Comparison of ENCODE assay signal across 2 cellular contexts in the genomic region with DNA sequence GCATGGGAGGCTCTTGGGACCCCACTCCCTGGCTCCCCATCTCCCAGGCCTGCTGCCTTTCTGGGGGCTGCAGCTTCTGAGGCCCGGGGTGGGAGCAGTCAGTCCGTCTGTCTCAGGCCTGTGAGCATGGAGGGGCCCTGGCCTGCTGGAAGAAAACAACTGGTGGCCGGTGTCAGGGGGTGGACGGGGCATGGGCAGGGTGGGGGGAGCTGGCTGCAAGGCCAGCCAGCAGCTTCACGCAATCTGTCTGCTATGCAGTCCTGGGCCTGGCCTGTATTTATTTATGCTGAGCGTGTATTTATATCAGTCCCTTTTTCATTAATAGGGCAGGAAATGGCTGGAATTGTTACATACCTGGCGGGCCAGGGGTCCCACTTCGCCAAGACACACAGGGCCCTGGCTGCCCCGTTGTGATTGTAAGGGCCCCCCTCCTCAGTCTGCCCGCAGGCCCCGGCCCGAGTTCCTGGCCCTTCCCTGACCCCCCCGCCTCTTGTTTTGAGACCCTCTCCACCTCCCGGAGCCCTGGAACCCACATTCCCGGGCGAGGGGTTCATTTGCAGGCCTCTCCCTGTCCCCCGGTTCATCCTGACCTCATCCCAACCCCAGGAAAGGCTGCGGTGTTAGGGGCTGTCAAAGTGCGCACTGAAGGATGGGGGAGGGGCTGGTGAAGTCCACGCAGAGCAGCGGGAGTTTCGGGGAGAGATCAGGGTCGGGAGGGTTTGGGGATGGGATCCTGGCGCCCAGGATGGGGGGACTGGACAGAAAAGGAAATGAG.
TF ChIP-seq lines count a peak whose summit lies in the region.

No MANE protein-coding gene starts in this region.

TF ChIP-seq in IMR-90, 13 proteins besides CTCF, POLR2A, EP300 and RAD21:
- peak; percentile 78 for TF ChIP-seq MAFK (IDR thresholded peaks at IDR 0.05; ENCODE audit: low read depth, low read length)
- no peak for TF ChIP-seq CHD1 (IDR thresholded peaks at IDR 0.05; ENCODE audit: low read depth, low read length)
- peak; percentile 34; the same call in 1 of the 2 replicates for TF ChIP-seq MAZ (IDR thresholded peaks at IDR 0.05; ENCODE audit: borderline replicate concordance, low read depth, low read length)
- TF ChIP-seq SMC3 (IDR thresholded peaks at IDR 0.05; ENCODE audit: low read depth, low read length): peak; percentile 34; the same call in 1 of the 2 replicates
TF ChIP-seq in IMR-90: peak in this region for 3.

TF ChIP-seq in liver, 16 proteins besides CTCF, POLR2A, EP300 and RAD21:
- no peak for TF ChIP-seq FOXA2 (IDR thresholded peaks at IDR 0.05)
- TF ChIP-seq HNF4A (conservative IDR thresholded peaks at IDR 0.05): no peak
- TF ChIP-seq GABPA (IDR thresholded peaks at IDR 0.05 in 1 of 2, conservative IDR thresholded peaks at IDR 0.05 in 1 of 2): no peak
- TF ChIP-seq, protein P1, sequence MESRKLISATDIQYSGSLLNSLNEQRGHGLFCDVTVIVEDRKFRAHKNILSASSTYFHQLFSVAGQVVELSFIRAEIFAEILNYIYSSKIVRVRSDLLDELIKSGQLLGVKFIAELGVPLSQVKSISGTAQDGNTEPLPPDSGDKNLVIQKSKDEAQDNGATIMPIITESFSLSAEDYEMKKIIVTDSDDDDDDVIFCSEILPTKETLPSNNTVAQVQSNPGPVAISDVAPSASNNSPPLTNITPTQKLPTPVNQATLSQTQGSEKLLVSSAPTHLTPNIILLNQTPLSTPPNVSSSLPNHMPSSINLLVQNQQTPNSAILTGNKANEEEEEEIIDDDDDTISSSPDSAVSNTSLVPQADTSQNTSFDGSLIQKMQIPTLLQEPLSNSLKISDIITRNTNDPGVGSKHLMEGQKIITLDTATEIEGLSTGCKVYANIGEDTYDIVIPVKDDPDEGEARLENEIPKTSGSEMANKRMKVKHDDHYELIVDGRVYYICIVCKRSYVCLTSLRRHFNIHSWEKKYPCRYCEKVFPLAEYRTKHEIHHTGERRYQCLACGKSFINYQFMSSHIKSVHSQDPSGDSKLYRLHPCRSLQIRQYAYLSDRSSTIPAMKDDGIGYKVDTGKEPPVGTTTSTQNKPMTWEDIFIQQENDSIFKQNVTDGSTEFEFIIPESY (IDR thresholded peaks at IDR 0.05): no peak
- TF ChIP-seq, protein P2, sequence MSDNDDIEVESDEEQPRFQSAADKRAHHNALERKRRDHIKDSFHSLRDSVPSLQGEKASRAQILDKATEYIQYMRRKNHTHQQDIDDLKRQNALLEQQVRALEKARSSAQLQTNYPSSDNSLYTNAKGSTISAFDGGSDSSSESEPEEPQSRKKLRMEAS (IDR thresholded peaks at IDR 0.05): no peak
- no peak for TF ChIP-seq NR2F2 (IDR thresholded peaks at IDR 0.05)
- no peak for TF ChIP-seq RXRA (IDR thresholded peaks at IDR 0.05)
- TF ChIP-seq, protein P3, sequence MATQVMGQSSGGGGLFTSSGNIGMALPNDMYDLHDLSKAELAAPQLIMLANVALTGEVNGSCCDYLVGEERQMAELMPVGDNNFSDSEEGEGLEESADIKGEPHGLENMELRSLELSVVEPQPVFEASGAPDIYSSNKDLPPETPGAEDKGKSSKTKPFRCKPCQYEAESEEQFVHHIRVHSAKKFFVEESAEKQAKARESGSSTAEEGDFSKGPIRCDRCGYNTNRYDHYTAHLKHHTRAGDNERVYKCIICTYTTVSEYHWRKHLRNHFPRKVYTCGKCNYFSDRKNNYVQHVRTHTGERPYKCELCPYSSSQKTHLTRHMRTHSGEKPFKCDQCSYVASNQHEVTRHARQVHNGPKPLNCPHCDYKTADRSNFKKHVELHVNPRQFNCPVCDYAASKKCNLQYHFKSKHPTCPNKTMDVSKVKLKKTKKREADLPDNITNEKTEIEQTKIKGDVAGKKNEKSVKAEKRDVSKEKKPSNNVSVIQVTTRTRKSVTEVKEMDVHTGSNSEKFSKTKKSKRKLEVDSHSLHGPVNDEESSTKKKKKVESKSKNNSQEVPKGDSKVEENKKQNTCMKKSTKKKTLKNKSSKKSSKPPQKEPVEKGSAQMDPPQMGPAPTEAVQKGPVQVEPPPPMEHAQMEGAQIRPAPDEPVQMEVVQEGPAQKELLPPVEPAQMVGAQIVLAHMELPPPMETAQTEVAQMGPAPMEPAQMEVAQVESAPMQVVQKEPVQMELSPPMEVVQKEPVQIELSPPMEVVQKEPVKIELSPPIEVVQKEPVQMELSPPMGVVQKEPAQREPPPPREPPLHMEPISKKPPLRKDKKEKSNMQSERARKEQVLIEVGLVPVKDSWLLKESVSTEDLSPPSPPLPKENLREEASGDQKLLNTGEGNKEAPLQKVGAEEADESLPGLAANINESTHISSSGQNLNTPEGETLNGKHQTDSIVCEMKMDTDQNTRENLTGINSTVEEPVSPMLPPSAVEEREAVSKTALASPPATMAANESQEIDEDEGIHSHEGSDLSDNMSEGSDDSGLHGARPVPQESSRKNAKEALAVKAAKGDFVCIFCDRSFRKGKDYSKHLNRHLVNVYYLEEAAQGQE (IDR thresholded peaks at IDR 0.05): no peak
- TF ChIP-seq FOXA1 (IDR thresholded peaks at IDR 0.05): no peak
- TF ChIP-seq, protein P4, sequence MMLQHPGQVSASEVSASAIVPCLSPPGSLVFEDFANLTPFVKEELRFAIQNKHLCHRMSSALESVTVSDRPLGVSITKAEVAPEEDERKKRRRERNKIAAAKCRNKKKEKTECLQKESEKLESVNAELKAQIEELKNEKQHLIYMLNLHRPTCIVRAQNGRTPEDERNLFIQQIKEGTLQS (IDR thresholded peaks at IDR 0.05): no peak
- TF ChIP-seq EGR1 (IDR thresholded peaks at IDR 0.05; ENCODE audit: low read depth in 2 of 2): no peak
- TF ChIP-seq SP1 (IDR thresholded peaks at IDR 0.05): no peak
